Comparison of ENCODE assay signal across 8 cellular contexts in genomic region chrX:115560978-115561604, GRCh38. TPM values are rescaled to one million over a fixed set of nuclear protein-coding genes. Genes with fewer than 3 reads are reported as not detected.
DNase-seq lines count a peak whose midpoint lies in the region; ATAC-seq and TF ChIP-seq lines count a peak whose summit lies in the region.

Gene PLS3 (plus strand): TSS chrX:115561174. CDS start chrX:115610251, 49,077 bp downstream.

- peak within 1 kb of the TSS; percentile 81 for H3K27ac ChIP-seq in HUES48 (ENCODE audit: low read depth, low read length)
- H3K27ac ChIP-seq in lower lobe of right lung: peak within 1 kb of the TSS; percentile 89

- no peaks in the 10 kb centered on the region for H3K4me1 Mint-ChIP-seq in endothelial cell (ENCODE audit: unreplicated experiment)

- H3K4me1 ChIP-seq in HUES48 (ENCODE audit: control insufficient read depth, insufficient read depth, low read length): peaks cover 32% of the 10 kb centered on the region
- peaks cover 9% of the 10 kb centered on the region for H3K4me1 ChIP-seq in lower lobe of right lung

- H3K4me3 ChIP-seq in HUES48 (ENCODE audit: low read depth, low read length) (peak within 1 kb of the TSS; percentile 99), lower lobe of right lung (peak within 1 kb of the TSS; percentile 63)

- H3K9ac ChIP-seq in HUES48 (ENCODE audit: low read depth, low read length): peak within 1 kb of the TSS; percentile 91

- H3K27me3 ChIP-seq in HUES48 (ENCODE audit: control insufficient read depth, insufficient read depth, low read length): 0 out of 2 replicates have a peak, but pooled peaks cover 2% of the 10 kb centered on the region
- no peaks in the 10 kb centered on the region for H3K27me3 ChIP-seq in lower lobe of right lung (ENCODE audit: low read depth)

- peak within 1 kb of the TSS; percentile 92 for H3K4me3 Mint-ChIP-seq in endothelial cell (ENCODE audit: unreplicated experiment)

- H3K36me3 Mint-ChIP-seq in endothelial cell (ENCODE audit: low read depth, unreplicated experiment): no peaks in the 10 kb centered on the region

- H3K27me3 Mint-ChIP-seq in endothelial cell (ENCODE audit: unreplicated experiment): no peaks in the 10 kb centered on the region

- ATAC-seq in GM18873 (IDR thresholded peaks at IDR 0.05; ENCODE audit: low FRiP score, unreplicated experiment): peak; percentile 42
- peak; percentile 82 to 87 for ATAC-seq in lower lobe of right lung
- ATAC-seq in GM21526 (IDR thresholded peaks at IDR 0.05; ENCODE audit: low FRiP score, unreplicated experiment): no peak

- H3K36me3 ChIP-seq in HUES48 (ENCODE audit: control insufficient read depth, insufficient read depth, low read length): peaks cover 16% of the 10 kb centered on the region
- H3K36me3 ChIP-seq in lower lobe of right lung: no peaks in the 10 kb centered on the region

- no peak for TF ChIP-seq CTCF in endothelial cell (IDR thresholded peaks at IDR 0.05; ENCODE audit: unreplicated experiment)
- TF ChIP-seq CTCF in lower lobe of right lung (IDR thresholded peaks at IDR 0.05): no peak
- no peak for TF ChIP-seq CTCF in subcutaneous adipose tissue (IDR thresholded peaks at IDR 0.05; ENCODE audit: low read depth)

- peak within 1 kb of the TSS; percentile 67 for H3K27ac Mint-ChIP-seq in endothelial cell (ENCODE audit: unreplicated experiment)

- DNase-seq in Ammon's horn (ENCODE audit: low spot score): peak; percentile 85
- DNase-seq in SW 1271 (lab: John Stamatoyannopoulos, UW): peak; percentile 11 to 64
- DNase-seq in endothelial cell (ENCODE audit: low spot score): peak; percentile 66
- peak; percentile 83 for DNase-seq in lower lobe of right lung

- intact Hi-C loops in lower lobe of right lung (cut with DNase I): no loop called here

- H3K9me3 ChIP-seq in HUES48 (ENCODE audit: control insufficient read depth, insufficient read depth, low read length): no peaks in the 10 kb centered on the region
- no peaks in the 10 kb centered on the region for H3K9me3 ChIP-seq in lower lobe of right lung

- H3K9me3 Mint-ChIP-seq in endothelial cell (ENCODE audit: unreplicated experiment): no peaks in the 10 kb centered on the region

RNA-seq across cellular contexts. Expression of gene PLS3, which starts in this region (rescaled TPM):
- 122 TPM for total RNA-seq in endothelial cell (ENCODE audit: unreplicated experiment)
- 138 TPM for total RNA-seq in lower lobe of right lung
- 100 to 1,000 TPM in 2 of 4 donors, 10 to 100 TPM in 2; 61.7 to 269 (median 84.9) TPM for total RNA-seq in subcutaneous adipose tissue
